12 cellular contexts compared by ENCODE assay signal in genomic region chr17:10197362-10197720, GRCh38. TPM values are rescaled to one million over a fixed set of nuclear protein-coding genes. Genes with fewer than 3 reads are reported as not detected.
A peak's percentile ranks its signal among the peaks of the same experiment; 100 is the strongest.
DNase-seq lines count a peak whose midpoint lies in the region; ATAC-seq and TF ChIP-seq lines count a peak whose summit lies in the region.
"Had no signal": no experiment of that assay in that cellular context is flagged by ENCODE, and none has a peak within 500 bp of the region (broad histone marks: within the 10 kb centered on the region; RNA-seq: fewer than 3 reads in every experiment).

No MANE protein-coding gene starts in this region.

- dilution Hi-C loops in mammary epithelial cell (cut with HindIII; ENCODE audit: low sequenced_read_pairs), result no loop called here

- peaks cover 16% of the 10 kb centered on the region for H3K4me1 Mint-ChIP-seq in nephron progenitor cell

- no peak overlapping the region for H3K27ac Mint-ChIP-seq in nephron progenitor cell
- H3K27ac Mint-ChIP-seq: activated naive CD8-positive, alpha-beta T cell treated with anti-CD3 and anti-CD28 coated beads for 36 hours had no signal

- ATAC-seq in HG03139 (IDR thresholded peaks at IDR 0.05; ENCODE audit: unreplicated experiment), result no peak

- H3K36me3 ChIP-seq in breast epithelium, result no peaks in the 10 kb centered on the region
- H3K36me3 ChIP-seq in mammary epithelial cell (ENCODE audit: insufficient read depth, low read length), result no peaks in the 10 kb centered on the region
- no peaks in the 10 kb centered on the region for H3K36me3 ChIP-seq in cardiac muscle cell
- no peaks in the 10 kb centered on the region for H3K36me3 ChIP-seq in urinary bladder (ENCODE audit: insufficient read depth)
- H3K36me3 ChIP-seq: WERI-Rb-1 had no signal

- peaks cover 43% of the 10 kb centered on the region for H3K9me3 Mint-ChIP-seq in nephron progenitor cell

- peaks cover 77% of the 10 kb centered on the region for H3K27me3 Mint-ChIP-seq in nephron progenitor cell (ENCODE audit: low read depth, poor library complexity)

- H3K27ac ChIP-seq in breast epithelium, result peak overlapping the region in 1 of 2 donors; percentile 77
- no peak overlapping the region for H3K27ac ChIP-seq in mammary epithelial cell (ENCODE audit: insufficient read depth, low read depth, low read length)
- no peak overlapping the region for H3K27ac ChIP-seq in cardiac muscle cell
- H3K27ac ChIP-seq in urinary bladder (ENCODE audit: low read depth), result no peak overlapping the region
- H3K27ac ChIP-seq: 22Rv1, WERI-Rb-1 had no signal

- no peaks in the 10 kb centered on the region for H3K27me3 ChIP-seq in breast epithelium
- peaks cover 16% of the 10 kb centered on the region for H3K27me3 ChIP-seq in mammary epithelial cell (ENCODE audit: insufficient read depth, low read length)
- peaks cover 12% of the 10 kb centered on the region for H3K27me3 ChIP-seq in cardiac muscle cell

- H3K4me2 ChIP-seq in mammary epithelial cell (ENCODE audit: insufficient read depth, low read depth, low read length), result no peak overlapping the region

- CTCF ChIA-PET in mammary epithelial cell (lab: Charles Lee; ENCODE audit: low non-redundant PET), result no interaction called here

- no peak overlapping the region for H2AFZ ChIP-seq in mammary epithelial cell (ENCODE audit: low read depth, low read length)

- H3K9me3 ChIP-seq in breast epithelium (peaks cover 15 to 21% of the 10 kb centered on the region in 2 donors), mammary epithelial cell (replicated peaks; ENCODE audit: insufficient read depth, low read length) (peaks cover 13% of the 10 kb centered on the region), cardiac muscle cell (ENCODE audit: low read depth) (no peaks in the 10 kb centered on the region)

- H4K20me1 ChIP-seq in mammary epithelial cell (ENCODE audit: insufficient read depth, low read length), result no peaks in the 10 kb centered on the region

- H3K36me3 Mint-ChIP-seq in nephron progenitor cell (ENCODE audit: low read depth), result peaks cover 22% of the 10 kb centered on the region

- no peak for DNase-seq in breast epithelium (ENCODE audit: low spot score in 2 of 2)
- DNase-seq in mammary epithelial cell, result no peak
- peak in 1 of 2 donors; percentile 70 for DNase-seq in cardiac muscle cell (ENCODE audit: low read depth in 1 of 2, low spot score in 1 of 2)
- no peak for DNase-seq in nephron progenitor cell
- DNase-seq in activated gamma-delta T cell (lab: John Stamatoyannopoulos, UW), result no peak
- DNase-seq in HT-29 (ENCODE audit: low spot score), result no peak
- DNase-seq: NCI-H187 treated with DMSO at 0.1 percent for 48 hours, WERI-Rb-1 had no signal

- TF ChIP-seq POLR2A in breast epithelium (IDR thresholded peaks at IDR 0.05), result no peak

- 34% methylated on average over 5 of the region's 11 CpGs for WGBS in mammary epithelial cell (ENCODE audit: low coverage, missing lambda C conversion rate)
- 11% methylated on average over 11 of the region's 11 CpGs for WGBS in urinary bladder

- peak overlapping the region; percentile 26 for H3K4me3 Mint-ChIP-seq in nephron progenitor cell
- H3K4me3 Mint-ChIP-seq: activated naive CD8-positive, alpha-beta T cell treated with anti-CD3 and anti-CD28 coated beads for 36 hours had no signal

- H3K4me3 ChIP-seq in breast epithelium (peak overlapping the region; percentile 70 to 85 (median 81)), mammary epithelial cell (replicated peaks in 1 of 3; ENCODE audit: insufficient read depth in 1 of 3, low read depth in 2 of 3, low read length in 3 of 3) (no peak overlapping the region), cardiac muscle cell (peak overlapping the region; percentile 80), urinary bladder (ENCODE audit: low read depth, low read length) (peak overlapping the region; percentile 77)

- TF ChIP-seq CTCF in breast epithelium (IDR thresholded peaks at IDR 0.05) (no peak), mammary epithelial cell (conservative IDR thresholded peaks at IDR 0.05 in 1 of 2, IDR thresholded peaks at IDR 0.05 in 1 of 2; ENCODE audit: extremely low read depth in 1 of 2, insufficient read depth in 1 of 2, low read depth in 1 of 2, low read length in 2 of 2) (no peak), cardiac muscle cell (IDR thresholded peaks at IDR 0.05; ENCODE audit: low read depth, low read length) (no peak), nephron progenitor cell (IDR thresholded peaks at IDR 0.05) (no peak)

- no peak overlapping the region for H3K9ac ChIP-seq in mammary epithelial cell (ENCODE audit: insufficient read depth, low read length)

- in situ Hi-C loops in mammary epithelial cell (cut with MboI; ENCODE audit: low sequenced_read_pairs in 2 of 2), result no loop called here

- intact Hi-C loops in breast epithelium (cut with DNase I; ENCODE audit: low total_unique reads), result no loop called here
- intact Hi-C loops in mammary epithelial cell (cut with micrococcal nuclease), result no loop called here

- H3K79me2 ChIP-seq in mammary epithelial cell (ENCODE audit: insufficient read depth, low read length), result no peaks in the 10 kb centered on the region

- no TSS peak for BruUV-seq in mammary epithelial cell (replicated peaks; lab: Mats Ljungman, UMichigan)

- H3K4me1 ChIP-seq in breast epithelium, result peaks cover 0 to 4% of the 10 kb centered on the region in 2 donors
- no peaks in the 10 kb centered on the region for H3K4me1 ChIP-seq in mammary epithelial cell (ENCODE audit: insufficient read depth, low read length)
- H3K4me1 ChIP-seq in cardiac muscle cell (ENCODE audit: low read depth), result no peaks in the 10 kb centered on the region
- no peaks in the 10 kb centered on the region for H3K4me1 ChIP-seq in urinary bladder (ENCODE audit: insufficient read depth)

RNA-seq across cellular contexts. Expression of gene GAS7, which starts 1.1 kb away (rescaled TPM):
- 10 to 100 TPM; 21.8 to 62.2 (median 33.4) TPM for total RNA-seq in breast epithelium
- under 1 TPM in 1 of 2 donors, not detected in 1; 0.50 TPM for total RNA-seq in mammary epithelial cell
- 0.16 TPM for polyA plus RNA-seq in mammary epithelial cell
- polyA minus RNA-seq in mammary epithelial cell, result not detected
- 10.4 and 13.5 TPM in 2 replicates for total RNA-seq in cardiac muscle cell
- polyA plus RNA-seq in cardiac muscle cell, result 6.1 and 10.0 TPM in 2 replicates
- 86.7 TPM for total RNA-seq in urinary bladder
- polyA plus RNA-seq in urinary bladder, result 32.7 TPM
- total RNA-seq in HT-29 (2014; rRNA removed; shearing (Covaris generic)), result 0.13 and 2.1 TPM in 2 replicates

Comparison
In these comparisons a context has a peak if more than half of its experiments do, and no peak if none do; other contexts are left out.
1. H3K4me3 ChIP-seq: peak in breast epithelium (3 of 3), cardiac muscle cell (single experiment) and urinary bladder (single experiment); none in mammary epithelial cell (0 of 3).